1 cellular context compared by ENCODE assay signal in the genomic region with DNA sequence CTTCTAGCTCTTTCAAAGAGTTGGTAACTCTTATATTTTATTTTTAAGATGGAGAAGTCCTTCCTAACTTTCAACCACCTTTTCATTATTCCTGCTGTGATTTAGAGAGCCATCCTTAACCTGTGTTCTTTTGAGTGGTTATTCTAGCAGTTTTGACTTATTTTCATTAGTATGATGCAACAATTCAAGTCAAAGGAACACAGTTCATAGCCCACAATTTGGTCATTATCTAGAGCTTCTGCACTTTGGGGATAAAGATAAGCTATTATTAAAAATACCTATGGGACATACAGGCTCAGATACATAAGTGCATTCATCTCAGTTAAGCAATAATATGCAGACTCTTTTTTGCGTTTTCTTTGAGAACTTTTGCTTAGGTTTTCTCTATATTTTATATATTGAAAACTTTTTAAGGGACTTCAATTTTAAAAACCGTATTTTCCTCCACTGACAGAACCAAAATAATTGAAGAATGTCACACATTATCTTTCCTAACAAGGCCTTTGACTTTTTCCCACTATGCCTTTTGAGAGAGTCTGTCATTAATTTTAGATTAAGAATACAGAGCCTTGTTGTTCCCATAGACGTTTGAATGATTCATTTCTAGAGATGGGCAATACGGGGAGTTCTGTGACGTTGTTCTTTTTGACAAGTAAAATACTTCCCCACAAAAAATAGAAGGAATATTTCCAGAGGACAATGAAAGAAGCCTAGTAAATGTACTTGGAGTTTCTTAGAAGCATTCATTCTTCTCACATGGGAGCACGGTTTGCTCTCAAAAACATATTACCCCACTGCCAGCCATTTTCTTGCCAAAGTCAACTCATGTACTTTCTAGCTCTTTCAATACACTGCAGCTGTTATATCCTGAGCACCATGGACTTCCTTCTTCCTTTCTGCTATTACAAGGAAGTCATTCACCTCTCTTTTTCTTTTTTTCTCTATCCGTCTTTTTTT.
TF ChIP-seq lines count a peak whose summit lies in the region.

No MANE protein-coding gene starts in this region.

TF ChIP-seq in SK-N-SH, 30 proteins besides CTCF, POLR2A, EP300 and RAD21 (continued from another document):
- TF ChIP-seq ZBTB33 (IDR thresholded peaks at IDR 0.05; ENCODE audit: borderline replicate concordance, low read depth): no peak
- no peak for TF ChIP-seq FOXJ3 (CRISPR knock-in tag; IDR thresholded peaks at IDR 0.05)
- TF ChIP-seq RXRA (IDR thresholded peaks at IDR 0.05; ENCODE audit: borderline replicate concordance, low read depth): no peak
- TF ChIP-seq, protein P1, sequence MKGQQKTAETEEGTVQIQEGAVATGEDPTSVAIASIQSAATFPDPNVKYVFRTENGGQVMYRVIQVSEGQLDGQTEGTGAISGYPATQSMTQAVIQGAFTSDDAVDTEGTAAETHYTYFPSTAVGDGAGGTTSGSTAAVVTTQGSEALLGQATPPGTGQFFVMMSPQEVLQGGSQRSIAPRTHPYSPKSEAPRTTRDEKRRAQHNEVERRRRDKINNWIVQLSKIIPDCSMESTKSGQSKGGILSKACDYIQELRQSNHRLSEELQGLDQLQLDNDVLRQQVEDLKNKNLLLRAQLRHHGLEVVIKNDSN (IDR thresholded peaks at IDR 0.05; ENCODE audit: borderline replicate concordance, low read depth): no peak
- TF ChIP-seq NFIC (IDR thresholded peaks at IDR 0.05; ENCODE audit: borderline replicate concordance): no peak
